Comparison of ENCODE assay signal across 23 cellular contexts in genomic region chr6:26355366-26355765, GRCh38.
"Had no signal": no experiment of that assay in that cellular context is flagged by ENCODE, and none has a peak within 500 bp of the region (broad histone marks: within the 10 kb centered on the region; RNA-seq: fewer than 3 reads in every experiment).

No MANE protein-coding gene starts in this region.

- H3K9ac ChIP-seq: SK-N-SH had no signal

- FAIRE-seq: astrocyte had no signal

- H3K4me3 Mint-ChIP-seq: activated CD8-positive, alpha-beta memory T cell treated with anti-CD3 and anti-CD28 coated beads, Interleukin-2, amount 10 ng/mL, durations not matched to agents 7 days and 5 days; activated naive CD4-positive, alpha-beta T cell treated with anti-CD3 and anti-CD28 coated beads for 36 hours; activated naive CD8-positive, alpha-beta T cell; activated T-helper 17 cell treated with anti-CD3 and anti-CD28 coated beads, Interleukin-2, amount 50 U/mL, for 72 hours; brain; central memory CD8-positive, alpha-beta T cell; T-helper 1 cell treated with Interleukin-12 subunit alpha and Interleukin-12 subunit beta and Interleukin-4 antibody, amounts not matched to agents 30 μg/mL and 1 μg/mL, for 36 hours had no signal

- DNase-seq: activated CD4-positive, alpha-beta T cell treated with anti-CD3 and anti-CD28 coated beads for 48 hours; activated CD4-positive, alpha-beta T cell treated with anti-CD3 and anti-CD28 coated beads, Interleukin-2, amount 50 U/mL, for 48 hours; activated CD4-positive, CD25-positive, alpha-beta regulatory T cell treated with anti-CD3 and anti-CD28 coated beads, Interleukin-2, amount 50 U/mL, for 72 hours; activated CD8-positive, alpha-beta memory T cell treated with anti-CD3 and anti-CD28 coated beads, Interleukin-2, amount 10 ng/mL, durations not matched to agents 7 days and 5 days; activated gamma-delta T cell; activated naive CD4-positive, alpha-beta T cell treated with anti-CD3 and anti-CD28 coated beads for 36 hours; activated T-cell treated with anti-CD3 and anti-CD28 coated beads, Interleukin-2, amount 50 U/mL, for 48 hours; amygdala; NCI-H1092; NCI-H1417; NCI-H1930; NCI-H2171; NCI-H226; NCI-H526; NCI-H774; SK-N-SH had no signal

- H3K27me3 Mint-ChIP-seq: activated naive CD8-positive, alpha-beta T cell; activated T-helper 17 cell treated with anti-CD3 and anti-CD28 coated beads, Interleukin-2, amount 50 U/mL, for 72 hours; central memory CD8-positive, alpha-beta T cell had no signal

- H3K9me2 ChIP-seq: SK-N-SH had no signal

- H3K36me3 Mint-ChIP-seq: activated CD8-positive, alpha-beta memory T cell treated with anti-CD3 and anti-CD28 coated beads, Interleukin-2, amount 10 ng/mL, durations not matched to agents 7 days and 5 days; activated naive CD8-positive, alpha-beta T cell; brain had no signal

- ATAC-seq: activated CD8-positive, alpha-beta memory T cell treated with anti-CD3 and anti-CD28 coated beads, Interleukin-2, amount 10 ng/mL, durations not matched to agents 7 days and 5 days; activated T-helper 17 cell treated with anti-CD3 and anti-CD28 coated beads, Interleukin-2, amount 50 U/mL, for 72 hours; Right ventricle myocardium inferior had no signal

- H3K4me1 Mint-ChIP-seq: activated T-helper 17 cell treated with anti-CD3 and anti-CD28 coated beads, Interleukin-2, amount 50 U/mL, for 72 hours; brain had no signal

- H3K9me3 ChIP-seq: SK-N-SH had no signal

- H3K4me2 ChIP-seq: SK-N-SH had no signal

- H3K27ac Mint-ChIP-seq: activated CD8-positive, alpha-beta memory T cell treated with anti-CD3 and anti-CD28 coated beads, Interleukin-2, amount 10 ng/mL, durations not matched to agents 7 days and 5 days; activated naive CD4-positive, alpha-beta T cell treated with anti-CD3 and anti-CD28 coated beads for 36 hours; activated naive CD8-positive, alpha-beta T cell; activated T-helper 17 cell treated with anti-CD3 and anti-CD28 coated beads, Interleukin-2, amount 50 U/mL, for 72 hours; brain; T-helper 1 cell treated with Interleukin-12 subunit alpha and Interleukin-12 subunit beta and Interleukin-4 antibody, amounts not matched to agents 30 μg/mL and 1 μg/mL, for 36 hours had no signal

- H3K9me3 Mint-ChIP-seq: activated naive CD4-positive, alpha-beta T cell treated with anti-CD3 and anti-CD28 coated beads for 36 hours; activated T-helper 17 cell treated with anti-CD3 and anti-CD28 coated beads, Interleukin-2, amount 50 U/mL, for 72 hours; brain; central memory CD8-positive, alpha-beta T cell; T-helper 1 cell treated with Interleukin-12 subunit alpha and Interleukin-12 subunit beta and Interleukin-4 antibody, amounts not matched to agents 30 μg/mL and 1 μg/mL, for 36 hours had no signal
